Comparison of ENCODE assay signal across 18 cellular contexts in genomic region chr11:75827562-75827961, GRCh38. TPM values are rescaled to one million over a fixed set of nuclear protein-coding genes. Genes with fewer than 3 reads are reported as not detected.
DNase-seq lines count a peak whose midpoint lies in the region; ATAC-seq and TF ChIP-seq lines count a peak whose summit lies in the region.
"Had no signal": no experiment of that assay in that cellular context is flagged by ENCODE, and none has a peak within 500 bp of the region (broad histone marks: within the 10 kb centered on the region; RNA-seq: fewer than 3 reads in every experiment).

No MANE protein-coding gene starts in this region.

- H3K9me3 Mint-ChIP-seq in mesothelial cell of epicardium, result no peaks in the 10 kb centered on the region
- H3K9me3 Mint-ChIP-seq: naive thymus-derived CD8-positive, alpha-beta T cell had no signal

- H3K36me3 ChIP-seq in IMR-90 (ENCODE audit: control insufficient read depth, insufficient read depth, low read length) (no peaks in the 10 kb centered on the region), subcutaneous abdominal adipose tissue (ENCODE audit: control insufficient read depth in 5 of 5, insufficient read depth in 5 of 5, low read length in 5 of 5) (peaks cover 0 to 3% (median 0%) of the 10 kb centered on the region in 5 donors)
- H3K36me3 ChIP-seq: prostate gland had no signal

- BruUV-seq in IMR-90 (replicated peaks; lab: Mats Ljungman, UMichigan), result no TSS peak

- H3K18ac ChIP-seq in IMR-90 (ENCODE audit: low read depth, low read length), result peak overlapping the region; percentile 71; the same call in 1 of the 2 replicates

- no peak overlapping the region for H3K4ac ChIP-seq in IMR-90 (ENCODE audit: low read depth, low read length)

- peak overlapping the region; percentile 55; the same call in 1 of the 2 replicates for H3K4me2 ChIP-seq in IMR-90 (ENCODE audit: low read depth, low read length)

- peaks cover 26% of the 10 kb centered on the region for H3K4me1 Mint-ChIP-seq in mesothelial cell of epicardium

- no peak overlapping the region for H3K4me3 Mint-ChIP-seq in mesothelial cell of epicardium
- H3K4me3 Mint-ChIP-seq: activated CD4-positive, alpha-beta T cell treated with anti-CD3 and anti-CD28 coated beads for 36 hours had no signal

- H3K4me3 ChIP-seq in IMR-90 (ENCODE audit: insufficient read depth, low read depth, low read length) (no peak overlapping the region), choroid plexus epithelial cell (ENCODE audit: low read depth, low read length) (no peak overlapping the region), subcutaneous abdominal adipose tissue (ENCODE audit: low read depth in 1 of 5, low read length in 5 of 5) (no peak overlapping the region)
- H3K4me3 ChIP-seq: prostate gland had no signal

- TF ChIP-seq RAD21 in IMR-90 (IDR thresholded peaks at IDR 0.05; ENCODE audit: low read length), result no peak

- H3K9ac ChIP-seq in IMR-90 (ENCODE audit: low read depth, low read length) (no peak overlapping the region), subcutaneous abdominal adipose tissue (ENCODE audit: low read length in 5 of 5) (peak overlapping the region in 2 of 5 donors; percentile 47 to 56)

- dilution Hi-C loops in IMR-90 (cut with HindIII; ENCODE audit: low sequenced_read_pairs, unreplicated experiment), result no loop called here

- H3K27me3 ChIP-seq in IMR-90 (ENCODE audit: control insufficient read depth, insufficient read depth, low read length) (no peaks in the 10 kb centered on the region), subcutaneous abdominal adipose tissue (ENCODE audit: control insufficient read depth in 5 of 5, insufficient read depth in 4 of 5, low read length in 5 of 5) (no peaks in the 10 kb centered on the region)

- CTCF ChIA-PET in IMR-90 (lab: Yijun Ruan, JAX), result interaction anchor here (1.3 kb wide), 1 partner anchor 41 kb away, joined by 3 read pairs; no protein-coding TSS in a partner anchor

- no peak overlapping the region for H3K14ac ChIP-seq in IMR-90 (replicated peaks; ENCODE audit: low read depth, low read length)

- no peak overlapping the region for H4K5ac ChIP-seq in IMR-90 (ENCODE audit: low read depth, low read length)

- peaks cover 2% of the 10 kb centered on the region; the same call in 1 of the 2 replicates for H4K20me1 ChIP-seq in IMR-90 (ENCODE audit: insufficient read depth, low read length)

- peaks cover 30 to 59% of the 10 kb centered on the region in 2 experiments for H3K79me1 ChIP-seq in IMR-90 (ENCODE audit: low read depth in 1 of 2, low read length in 2 of 2)

- no peak overlapping the region for H2BK15ac ChIP-seq in IMR-90 (ENCODE audit: low read depth, low read length)

- H3K9me3 ChIP-seq in IMR-90 (ENCODE audit: control insufficient read depth, insufficient read depth, low read length), result no peaks in the 10 kb centered on the region
- H3K9me3 ChIP-seq in subcutaneous abdominal adipose tissue (ENCODE audit: control insufficient read depth in 5 of 5, low read length in 5 of 5), result no peaks in the 10 kb centered on the region
- H3K9me3 ChIP-seq: prostate gland had no signal

- no peak overlapping the region for H3K27ac ChIP-seq in IMR-90 (ENCODE audit: insufficient read depth, low read length)
- peak overlapping the region; percentile 95 for H3K27ac ChIP-seq in subcutaneous abdominal adipose tissue (ENCODE audit: low read depth, low read length)

- H3K23ac ChIP-seq in IMR-90 (ENCODE audit: low read depth, low read length), result no peak overlapping the region; the same call in 1 of the 2 replicates

- H4K8ac ChIP-seq in IMR-90 (ENCODE audit: low read depth in 2 of 2, low read length in 2 of 2), result no peak overlapping the region

- H3K56ac ChIP-seq in IMR-90 (ENCODE audit: extremely low read depth, insufficient read depth, low read length), result no peak overlapping the region

- no CpG with 5 or more reads among the region's 5 CpGs for WGBS in IMR-90 (ENCODE audit: extremely low coverage in 2 of 2, insufficient read length in 1 of 2), 2 experiments

- peaks cover 5% of the 10 kb centered on the region; the same call in 1 of the 2 replicates for H3K9me1 ChIP-seq in IMR-90 (ENCODE audit: insufficient read depth, low read length)

- no peak overlapping the region for H2AK9ac ChIP-seq in IMR-90 (replicated peaks; ENCODE audit: low read depth, low read length, poor library complexity)

- no peaks in the 10 kb centered on the region for H3K27me3 Mint-ChIP-seq in mesothelial cell of epicardium (ENCODE audit: low read depth)
- H3K27me3 Mint-ChIP-seq: activated CD4-positive, alpha-beta T cell treated with anti-CD3 and anti-CD28 coated beads for 36 hours; naive thymus-derived CD8-positive, alpha-beta T cell had no signal

- no peak overlapping the region for H2BK20ac ChIP-seq in IMR-90 (ENCODE audit: low read depth, low read length)

- ATAC-seq in IMR-90 (ENCODE audit: low read depth) (peak; percentile 24; the same call in 1 of the 2 replicates), GM18498 (IDR thresholded peaks at IDR 0.05; ENCODE audit: unreplicated experiment) (no peak), GM19328 (IDR thresholded peaks at IDR 0.05; ENCODE audit: unreplicated experiment) (no peak)
- ATAC-seq: activated CD4-positive, alpha-beta T cell treated with anti-CD3 and anti-CD28 coated beads for 36 hours; naive thymus-derived CD8-positive, alpha-beta T cell had no signal

- peak overlapping the region; percentile 89 for H3K27ac Mint-ChIP-seq in mesothelial cell of epicardium
- H3K27ac Mint-ChIP-seq: activated CD4-positive, alpha-beta T cell treated with anti-CD3 and anti-CD28 coated beads for 36 hours had no signal

- POLR2A ChIA-PET in IMR-90 (lab: Charles Lee; ENCODE audit: unreplicated experiment), result no interaction called here

- H3K4me1 ChIP-seq in IMR-90 (ENCODE audit: control insufficient read depth, insufficient read depth, low read length), result peaks cover 6% of the 10 kb centered on the region
- H3K4me1 ChIP-seq in subcutaneous abdominal adipose tissue (ENCODE audit: control insufficient read depth in 5 of 5, insufficient read depth in 5 of 5, low read length in 5 of 5), result peaks cover 7 to 82% (median 72%) of the 10 kb centered on the region in 5 donors
- H3K4me1 ChIP-seq: prostate gland had no signal

- no peak overlapping the region for H2AK5ac ChIP-seq in IMR-90 (ENCODE audit: low read depth, low read length)

- H4K91ac ChIP-seq in IMR-90 (ENCODE audit: insufficient read depth, low read depth, low read length), result no peak overlapping the region

- no peak for TF ChIP-seq CTCF in IMR-90 (conservative IDR thresholded peaks at IDR 0.05; ENCODE audit: low read depth, low read length)
- TF ChIP-seq CTCF in choroid plexus epithelial cell (conservative IDR thresholded peaks at IDR 0.05; ENCODE audit: low read depth, low read length), result no peak
- TF ChIP-seq CTCF in mesothelial cell of epicardium (IDR thresholded peaks at IDR 0.05; ENCODE audit: unreplicated experiment), result no peak

- H3K36me3 Mint-ChIP-seq in mesothelial cell of epicardium, result no peaks in the 10 kb centered on the region

- no peak for TF ChIP-seq POLR2A in IMR-90 (IDR thresholded peaks at IDR 0.05; ENCODE audit: low read depth, low read length)

- H2BK120ac ChIP-seq in IMR-90 (ENCODE audit: low read depth, low read length), result no peak overlapping the region

- H2BK5ac ChIP-seq in IMR-90 (ENCODE audit: low read depth, low read length, poor library complexity, severe bottlenecking), result peak overlapping the region; percentile 63

- in situ Hi-C loops in IMR-90 (cut with MboI; ENCODE audit: low sequenced_read_pairs), result no loop called here

- intact Hi-C loops in IMR-90 (cut with micrococcal nuclease), result loop anchor here (2.0 kb wide), 1 partner anchor 13 kb away; no protein-coding TSS in a partner anchor

- peak; percentile 28 for DNase-seq in IMR-90
- peak; percentile 61 for DNase-seq in choroid plexus epithelial cell (ENCODE audit: low read depth)
- DNase-seq in mesothelial cell of epicardium (ENCODE audit: low spot score in 2 of 2, unreplicated experiment in 2 of 2), result no peak
- no peak for DNase-seq in AG08396 (ENCODE audit: low spot score)
- no peak for DNase-seq in GM19240 (ENCODE audit: insufficient read length, low spot score)
- DNase-seq: activated CD4-positive, alpha-beta T cell treated with anti-CD3 and anti-CD28 coated beads for 36 hours; activated effector memory CD4-positive, alpha-beta T cell treated with anti-CD3 and anti-CD28 coated beads, Interleukin-2, amount 50 U/mL, for 16 hours; anterior cingulate cortex; EL; H7; naive thymus-derived CD8-positive, alpha-beta T cell; NCI-H1694 treated with DMSO at 0.1 percent for 48 hours; NCI-H345; stimulated activated naive CD4-positive, alpha-beta T cell had no signal

- no peak overlapping the region for H2AFZ ChIP-seq in IMR-90 (replicated peaks; ENCODE audit: low read length, poor library complexity)

TF ChIP-seq in IMR-90, 13 proteins besides CTCF, POLR2A, EP300 and RAD21 (continues in another document):
- TF ChIP-seq RFX5 (IDR thresholded peaks at IDR 0.05; ENCODE audit: low read depth, low read length) (no peak), USF2 (IDR thresholded peaks at IDR 0.05; ENCODE audit: low read depth, low read length) (no peak), ELK1 (IDR thresholded peaks at IDR 0.05; ENCODE audit: borderline replicate concordance, low read depth, low read length) (no peak), CEBPB (IDR thresholded peaks at IDR 0.05; ENCODE audit: low read depth, low read length) (no peak)

RNA-seq across cellular contexts. Expression of gene UVRAG, which starts 12.6 kb away (rescaled TPM):
- total RNA-seq in IMR-90 (2012; rRNA removed) (10.9 and 12.8 TPM in 2 replicates), mesothelial cell of epicardium (27.3 to 27.6 TPM (median 27.4 TPM) in 3 replicates)
- polyA plus RNA-seq in IMR-90 (2012; rRNA removed), result 5.3 and 5.6 TPM in 2 replicates
- 2.4 and 3.7 TPM in 2 replicates for polyA plus RNA-seq in IMR-90 (2012; cell fraction: cytosol; rRNA removed)
- 7.0 and 12.4 TPM in 2 replicates for polyA plus RNA-seq in IMR-90 (2012; cell fraction: nucleus; rRNA removed; ENCODE audit: low replicate concordance)

RNA-seq across cellular contexts. Expression of gene DGAT2, which starts 59.0 kb away (rescaled TPM):
- total RNA-seq in IMR-90 (2012; rRNA removed) (2.2 and 2.3 TPM in 2 replicates), mesothelial cell of epicardium (1.3 TPM in 3 replicates)
- 1.7 and 2.4 TPM in 2 replicates for polyA plus RNA-seq in IMR-90 (2012; rRNA removed)
- 0.86 and 1.9 TPM in 2 replicates for polyA plus RNA-seq in IMR-90 (2012; cell fraction: cytosol; rRNA removed)
- polyA plus RNA-seq in IMR-90 (2012; cell fraction: nucleus; rRNA removed; ENCODE audit: low replicate concordance), result 1.1 and 1.2 TPM in 2 replicates

Comparison
In these comparisons a context has a peak if more than half of its experiments do, and no peak if none do; other contexts are left out.
1. DNase-seq: peak in IMR-90 (single experiment) and choroid plexus epithelial cell (single experiment); none in mesothelial cell of epicardium (0 of 2), AG08396 (single experiment) and GM19240 (single experiment).